1 cellular context compared by ENCODE assay signal in genomic region chr11:123741159-123741951, GRCh38.
TF ChIP-seq lines count a peak whose summit lies in the region.

Gene ZNF202 (minus strand): TSS chr11:123741660. CDS start chr11:123730888, 10,772 bp downstream.

TF ChIP-seq in HEK293, 187 proteins besides CTCF, POLR2A, EP300 and RAD21 (continued from another document and continues in another):
- TF ChIP-seq ZNF518A (tag by site-specific recombination; conservative IDR thresholded peaks at IDR 0.05; ENCODE audit: low read depth), result peak; percentile 92
- TF ChIP-seq ZBTB20 (tag by site-specific recombination; IDR thresholded peaks at IDR 0.05), result peak; percentile 28; the same call in 1 of the 2 replicates
- no peak for TF ChIP-seq ZNF266 (tag by site-specific recombination; IDR thresholded peaks at IDR 0.05; ENCODE audit: low read depth)
- TF ChIP-seq, protein P1, sequence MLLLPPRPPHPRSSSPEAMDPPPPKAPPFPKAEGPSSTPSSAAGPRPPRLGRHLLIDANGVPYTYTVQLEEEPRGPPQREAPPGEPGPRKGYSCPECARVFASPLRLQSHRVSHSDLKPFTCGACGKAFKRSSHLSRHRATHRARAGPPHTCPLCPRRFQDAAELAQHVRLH (tag by site-specific recombination; IDR thresholded peaks at IDR 0.05), result peak; percentile 54; the same call in 1 of the 2 replicates
- TF ChIP-seq YY1 (tag by site-specific recombination; IDR thresholded peaks at IDR 0.05), result no peak
- TF ChIP-seq ZNF785 (tag by site-specific recombination; IDR thresholded peaks at IDR 0.05), result no peak
- no peak for TF ChIP-seq ZNF302 (tag by site-specific recombination; IDR thresholded peaks at IDR 0.05; ENCODE audit: low read depth)
- TF ChIP-seq, protein P2, sequence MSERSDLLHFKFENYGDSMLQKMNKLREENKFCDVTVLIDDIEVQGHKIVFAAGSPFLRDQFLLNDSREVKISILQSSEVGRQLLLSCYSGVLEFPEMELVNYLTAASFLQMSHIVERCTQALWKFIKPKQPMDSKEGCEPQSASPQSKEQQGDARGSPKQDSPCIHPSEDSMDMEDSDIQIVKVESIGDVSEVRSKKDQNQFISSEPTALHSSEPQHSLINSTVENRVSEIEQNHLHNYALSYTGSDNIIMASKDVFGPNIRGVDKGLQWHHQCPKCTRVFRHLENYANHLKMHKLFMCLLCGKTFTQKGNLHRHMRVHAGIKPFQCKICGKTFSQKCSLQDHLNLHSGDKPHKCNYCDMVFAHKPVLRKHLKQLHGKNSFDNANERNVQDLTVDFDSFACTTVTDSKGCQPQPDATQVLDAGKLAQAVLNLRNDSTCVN (tag by site-specific recombination; optimal IDR thresholded peaks at IDR 0.05), result peak; percentile 42
- no peak; the same call in 1 of the 2 replicates for TF ChIP-seq ZSCAN30 (tag by site-specific recombination; IDR thresholded peaks at IDR 0.05)
- no peak for TF ChIP-seq ZNF239 (tag by site-specific recombination; IDR thresholded peaks at IDR 0.05)
- TF ChIP-seq ZNF48 (tag by site-specific recombination; IDR thresholded peaks at IDR 0.05), result no peak
- TF ChIP-seq, protein P3, sequence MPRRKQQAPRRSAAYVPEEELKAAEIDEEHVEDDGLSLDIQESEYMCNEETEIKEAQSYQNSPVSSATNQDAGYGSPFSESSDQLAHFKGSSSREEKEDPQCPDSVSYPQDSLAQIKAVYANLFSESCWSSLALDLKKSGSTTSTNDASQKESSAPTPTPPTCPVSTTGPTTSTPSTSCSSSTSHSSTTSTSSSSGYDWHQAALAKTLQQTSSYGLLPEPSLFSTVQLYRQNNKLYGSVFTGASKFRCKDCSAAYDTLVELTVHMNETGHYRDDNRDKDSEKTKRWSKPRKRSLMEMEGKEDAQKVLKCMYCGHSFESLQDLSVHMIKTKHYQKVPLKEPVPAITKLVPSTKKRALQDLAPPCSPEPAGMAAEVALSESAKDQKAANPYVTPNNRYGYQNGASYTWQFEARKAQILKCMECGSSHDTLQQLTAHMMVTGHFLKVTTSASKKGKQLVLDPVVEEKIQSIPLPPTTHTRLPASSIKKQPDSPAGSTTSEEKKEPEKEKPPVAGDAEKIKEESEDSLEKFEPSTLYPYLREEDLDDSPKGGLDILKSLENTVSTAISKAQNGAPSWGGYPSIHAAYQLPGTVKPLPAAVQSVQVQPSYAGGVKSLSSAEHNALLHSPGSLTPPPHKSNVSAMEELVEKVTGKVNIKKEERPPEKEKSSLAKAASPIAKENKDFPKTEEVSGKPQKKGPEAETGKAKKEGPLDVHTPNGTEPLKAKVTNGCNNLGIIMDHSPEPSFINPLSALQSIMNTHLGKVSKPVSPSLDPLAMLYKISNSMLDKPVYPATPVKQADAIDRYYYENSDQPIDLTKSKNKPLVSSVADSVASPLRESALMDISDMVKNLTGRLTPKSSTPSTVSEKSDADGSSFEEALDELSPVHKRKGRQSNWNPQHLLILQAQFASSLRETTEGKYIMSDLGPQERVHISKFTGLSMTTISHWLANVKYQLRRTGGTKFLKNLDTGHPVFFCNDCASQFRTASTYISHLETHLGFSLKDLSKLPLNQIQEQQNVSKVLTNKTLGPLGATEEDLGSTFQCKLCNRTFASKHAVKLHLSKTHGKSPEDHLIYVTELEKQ (tag by site-specific recombination; IDR thresholded peaks at IDR 0.05; ENCODE audit: borderline replicate concordance), result no peak
- no peak for TF ChIP-seq BCL11B (tag by site-specific recombination; IDR thresholded peaks at IDR 0.05; ENCODE audit: low read depth)
- TF ChIP-seq ZNF112 (tag by site-specific recombination; IDR thresholded peaks at IDR 0.05), result no peak
- TF ChIP-seq ZNF223 (tag by site-specific recombination; IDR thresholded peaks at IDR 0.05), result no peak
- peak; percentile 76; the same call in 1 of the 2 replicates for TF ChIP-seq OVOL3 (tag by site-specific recombination; IDR thresholded peaks at IDR 0.05)
- peak; percentile 86 for TF ChIP-seq ZBTB48 (tag by site-specific recombination; IDR thresholded peaks at IDR 0.05)
- no peak for TF ChIP-seq MYNN (tag by site-specific recombination; IDR thresholded peaks at IDR 0.05; ENCODE audit: borderline replicate concordance)
- TF ChIP-seq ZNF140 (tag by site-specific recombination; IDR thresholded peaks at IDR 0.05), result no peak
- TF ChIP-seq MEIS1 (CRISPR knock-in tag; IDR thresholded peaks at IDR 0.05; ENCODE audit: borderline replicate concordance), result no peak
- peak; percentile 58; the same call in 1 of the 2 replicates for TF ChIP-seq ZEB2 (tag by site-specific recombination; IDR thresholded peaks at IDR 0.05)
- TF ChIP-seq, protein P4, sequence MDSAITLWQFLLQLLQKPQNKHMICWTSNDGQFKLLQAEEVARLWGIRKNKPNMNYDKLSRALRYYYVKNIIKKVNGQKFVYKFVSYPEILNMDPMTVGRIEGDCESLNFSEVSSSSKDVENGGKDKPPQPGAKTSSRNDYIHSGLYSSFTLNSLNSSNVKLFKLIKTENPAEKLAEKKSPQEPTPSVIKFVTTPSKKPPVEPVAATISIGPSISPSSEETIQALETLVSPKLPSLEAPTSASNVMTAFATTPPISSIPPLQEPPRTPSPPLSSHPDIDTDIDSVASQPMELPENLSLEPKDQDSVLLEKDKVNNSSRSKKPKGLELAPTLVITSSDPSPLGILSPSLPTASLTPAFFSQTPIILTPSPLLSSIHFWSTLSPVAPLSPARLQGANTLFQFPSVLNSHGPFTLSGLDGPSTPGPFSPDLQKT (IDR thresholded peaks at IDR 0.05; ENCODE audit: borderline replicate concordance, low read depth, low read length), result no peak; the same call in 1 of the 2 replicates
- TF ChIP-seq, protein P5, sequence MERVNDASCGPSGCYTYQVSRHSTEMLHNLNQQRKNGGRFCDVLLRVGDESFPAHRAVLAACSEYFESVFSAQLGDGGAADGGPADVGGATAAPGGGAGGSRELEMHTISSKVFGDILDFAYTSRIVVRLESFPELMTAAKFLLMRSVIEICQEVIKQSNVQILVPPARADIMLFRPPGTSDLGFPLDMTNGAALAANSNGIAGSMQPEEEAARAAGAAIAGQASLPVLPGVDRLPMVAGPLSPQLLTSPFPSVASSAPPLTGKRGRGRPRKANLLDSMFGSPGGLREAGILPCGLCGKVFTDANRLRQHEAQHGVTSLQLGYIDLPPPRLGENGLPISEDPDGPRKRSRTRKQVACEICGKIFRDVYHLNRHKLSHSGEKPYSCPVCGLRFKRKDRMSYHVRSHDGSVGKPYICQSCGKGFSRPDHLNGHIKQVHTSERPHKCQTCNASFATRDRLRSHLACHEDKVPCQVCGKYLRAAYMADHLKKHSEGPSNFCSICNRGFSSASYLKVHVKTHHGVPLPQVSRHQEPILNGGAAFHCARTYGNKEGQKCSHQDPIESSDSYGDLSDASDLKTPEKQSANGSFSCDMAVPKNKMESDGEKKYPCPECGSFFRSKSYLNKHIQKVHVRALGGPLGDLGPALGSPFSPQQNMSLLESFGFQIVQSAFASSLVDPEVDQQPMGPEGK (tag by site-specific recombination; IDR thresholded peaks at IDR 0.05), result 0 out of 2 replicates have a peak, but pooled peaks have one; percentile 50
- no peak for TF ChIP-seq SCRT2 (tag by site-specific recombination; IDR thresholded peaks at IDR 0.05)
- no peak for TF ChIP-seq ZNF654 (tag by site-specific recombination; IDR thresholded peaks at IDR 0.05; ENCODE audit: low read depth)
- no peak for TF ChIP-seq ZNF148 (tag by site-specific recombination; IDR thresholded peaks at IDR 0.05; ENCODE audit: borderline replicate concordance)
- no peak; the same call in 1 of the 2 replicates for TF ChIP-seq ZFP69B (tag by site-specific recombination; IDR thresholded peaks at IDR 0.05)
- no peak for TF ChIP-seq ZNF530 (tag by site-specific recombination; IDR thresholded peaks at IDR 0.05; ENCODE audit: low read depth)
- TF ChIP-seq ZNF324 (tag by site-specific recombination; IDR thresholded peaks at IDR 0.05), result no peak
- TF ChIP-seq SALL2 (tag by site-specific recombination; IDR thresholded peaks at IDR 0.05; ENCODE audit: borderline replicate concordance), result no peak
- TF ChIP-seq, protein P6, sequence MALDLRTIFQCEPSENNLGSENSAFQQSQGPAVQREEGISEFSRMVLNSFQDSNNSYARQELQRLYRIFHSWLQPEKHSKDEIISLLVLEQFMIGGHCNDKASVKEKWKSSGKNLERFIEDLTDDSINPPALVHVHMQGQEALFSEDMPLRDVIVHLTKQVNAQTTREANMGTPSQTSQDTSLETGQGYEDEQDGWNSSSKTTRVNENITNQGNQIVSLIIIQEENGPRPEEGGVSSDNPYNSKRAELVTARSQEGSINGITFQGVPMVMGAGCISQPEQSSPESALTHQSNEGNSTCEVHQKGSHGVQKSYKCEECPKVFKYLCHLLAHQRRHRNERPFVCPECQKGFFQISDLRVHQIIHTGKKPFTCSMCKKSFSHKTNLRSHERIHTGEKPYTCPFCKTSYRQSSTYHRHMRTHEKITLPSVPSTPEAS (tag by site-specific recombination; IDR thresholded peaks at IDR 0.05), result no peak
- TF ChIP-seq ZNF555 (tag by site-specific recombination; conservative IDR thresholded peaks at IDR 0.05), result no peak
- no peak for TF ChIP-seq SETDB1 (IDR thresholded peaks at IDR 0.05; ENCODE audit: insufficient read length, low read length)
- TF ChIP-seq, protein P7, sequence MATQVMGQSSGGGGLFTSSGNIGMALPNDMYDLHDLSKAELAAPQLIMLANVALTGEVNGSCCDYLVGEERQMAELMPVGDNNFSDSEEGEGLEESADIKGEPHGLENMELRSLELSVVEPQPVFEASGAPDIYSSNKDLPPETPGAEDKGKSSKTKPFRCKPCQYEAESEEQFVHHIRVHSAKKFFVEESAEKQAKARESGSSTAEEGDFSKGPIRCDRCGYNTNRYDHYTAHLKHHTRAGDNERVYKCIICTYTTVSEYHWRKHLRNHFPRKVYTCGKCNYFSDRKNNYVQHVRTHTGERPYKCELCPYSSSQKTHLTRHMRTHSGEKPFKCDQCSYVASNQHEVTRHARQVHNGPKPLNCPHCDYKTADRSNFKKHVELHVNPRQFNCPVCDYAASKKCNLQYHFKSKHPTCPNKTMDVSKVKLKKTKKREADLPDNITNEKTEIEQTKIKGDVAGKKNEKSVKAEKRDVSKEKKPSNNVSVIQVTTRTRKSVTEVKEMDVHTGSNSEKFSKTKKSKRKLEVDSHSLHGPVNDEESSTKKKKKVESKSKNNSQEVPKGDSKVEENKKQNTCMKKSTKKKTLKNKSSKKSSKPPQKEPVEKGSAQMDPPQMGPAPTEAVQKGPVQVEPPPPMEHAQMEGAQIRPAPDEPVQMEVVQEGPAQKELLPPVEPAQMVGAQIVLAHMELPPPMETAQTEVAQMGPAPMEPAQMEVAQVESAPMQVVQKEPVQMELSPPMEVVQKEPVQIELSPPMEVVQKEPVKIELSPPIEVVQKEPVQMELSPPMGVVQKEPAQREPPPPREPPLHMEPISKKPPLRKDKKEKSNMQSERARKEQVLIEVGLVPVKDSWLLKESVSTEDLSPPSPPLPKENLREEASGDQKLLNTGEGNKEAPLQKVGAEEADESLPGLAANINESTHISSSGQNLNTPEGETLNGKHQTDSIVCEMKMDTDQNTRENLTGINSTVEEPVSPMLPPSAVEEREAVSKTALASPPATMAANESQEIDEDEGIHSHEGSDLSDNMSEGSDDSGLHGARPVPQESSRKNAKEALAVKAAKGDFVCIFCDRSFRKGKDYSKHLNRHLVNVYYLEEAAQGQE (tag by site-specific recombination; IDR thresholded peaks at IDR 0.05), result no peak
- TF ChIP-seq GLIS2 (tag by site-specific recombination; IDR thresholded peaks at IDR 0.05), result peak; percentile 82
